In the genomic region with DNA sequence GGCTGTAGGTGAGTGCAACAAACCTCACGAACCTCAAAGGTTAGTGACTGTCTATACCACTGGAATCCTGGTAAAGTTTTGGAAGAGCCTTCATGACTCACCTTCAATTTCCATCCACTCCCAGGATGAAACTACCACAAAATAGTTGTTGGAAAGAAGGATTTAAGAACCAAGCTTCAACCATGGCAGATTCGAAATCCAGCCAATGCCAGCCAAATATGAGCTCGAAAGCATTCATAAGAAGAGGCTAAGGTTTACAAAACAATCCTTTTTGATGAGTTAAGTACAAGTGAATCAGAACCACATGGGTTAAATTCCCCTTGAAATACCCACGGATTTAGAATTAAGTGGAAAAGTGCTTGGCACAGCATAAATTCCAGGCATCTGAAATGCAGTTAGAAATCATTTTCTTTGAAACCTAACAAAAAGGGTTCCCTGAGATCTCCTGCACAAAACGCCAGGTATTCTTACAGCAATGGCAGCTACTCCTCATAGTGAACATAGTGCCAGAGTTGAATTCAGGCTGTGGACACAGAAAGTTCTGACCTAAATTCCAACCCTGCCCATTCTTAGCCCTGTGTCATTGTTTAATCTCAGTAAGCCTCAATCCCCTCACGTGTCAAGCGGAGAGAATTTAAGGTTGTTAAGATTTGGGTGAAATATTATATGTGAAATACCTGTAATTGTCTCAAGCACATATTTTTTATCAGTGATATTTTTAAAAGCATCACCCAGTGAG, we compare ENCODE assay signal across 29 cellular contexts.
DNase-seq lines count a peak whose midpoint lies in the region; ATAC-seq, FAIRE-seq and TF ChIP-seq lines count a peak whose summit lies in the region.
"Had no signal": no experiment of that assay in that cellular context is flagged by ENCODE, and none has a peak within 500 bp of the region (broad histone marks: within the 10 kb centered on the region; RNA-seq: fewer than 3 reads in every experiment).

No MANE protein-coding gene starts in this region.

- no peak for FAIRE-seq in astrocyte (lab: Jason Lieb, UNC)
- FAIRE-seq: GM18507 had no signal

- no peaks in the 10 kb centered on the region for H3K27me3 ChIP-seq in astrocyte (ENCODE audit: insufficient read depth, low read length)
- H3K27me3 ChIP-seq in gastroesophageal sphincter = no peaks in the 10 kb centered on the region
- no peaks in the 10 kb centered on the region for H3K27me3 ChIP-seq in thoracic aorta (replicated peaks; ENCODE audit: insufficient read depth)
- no peaks in the 10 kb centered on the region for H3K27me3 ChIP-seq in gastrocnemius medialis
- H3K27me3 ChIP-seq: stomach, thyroid gland, vagina had no signal

- no peak for TF ChIP-seq EP300 in gastroesophageal sphincter (IDR thresholded peaks at IDR 0.05)

- peak overlapping the region; percentile 56 for H3K4me2 ChIP-seq in astrocyte (ENCODE audit: low read length)
- H3K4me2 ChIP-seq: GM23338 had no signal

- H3K27ac ChIP-seq in astrocyte (ENCODE audit: low read depth, low read length) (peak overlapping the region; percentile 83), gastroesophageal sphincter (peak overlapping the region; percentile 34 to 80 (median 78)), thoracic aorta (peak overlapping the region; percentile 67 to 74), gastrocnemius medialis (no peak overlapping the region)
- H3K27ac ChIP-seq: parathyroid adenoma, thyroid gland, vagina had no signal

- DNase-seq in left ventricle myocardium superior (no peak), Right ventricle myocardium inferior (ENCODE audit: missing footprints) (no peak), astrocyte (ENCODE audit: low read depth) (peak; percentile 55), thoracic aorta (ENCODE audit: low spot score) (no peak), gastrocnemius medialis (no peak)
- DNase-seq in activated CD8-positive, alpha-beta memory T cell treated with anti-CD3 and anti-CD28 coated beads, Interleukin-2, amount 50 U/mL, for 48 hours = no peak
- DNase-seq: activated CD8-positive, alpha-beta T cell treated with anti-CD3 and anti-CD28 coated beads, Interleukin-2, amount 10 ng/mL, durations not matched to agents 7 days and 5 days; AML-193; CD4-positive, alpha-beta memory T cell; foreskin melanocyte; hippocampal formation; NCI-H1436 treated with DMSO at 0.1 percent for 48 hours; NCI-H2081 treated with DMSO at 0.1 percent for 48 hours; NCI-H226; NCI-H69; PC-3; SHP77; spleen; stomach; thyroid gland had no signal

- TF ChIP-seq CTCF in astrocyte (IDR thresholded peaks at IDR 0.05; ENCODE audit: insufficient read depth, low read depth, low read length) (no peak), gastroesophageal sphincter (IDR thresholded peaks at IDR 0.05) (no peak), thoracic aorta (IDR thresholded peaks at IDR 0.05) (no peak), gastrocnemius medialis (IDR thresholded peaks at IDR 0.05 in 4 of 5, conservative IDR thresholded peaks at IDR 0.05 in 1 of 5) (no peak)

- 44 to 68% methylated on average over 6 to 7 of the region's 7 CpGs for WGBS in gastroesophageal sphincter (ENCODE audit: low coverage in 1 of 2), 2 donors

- ATAC-seq in left ventricle myocardium superior = peak; percentile 44
- ATAC-seq in Right ventricle myocardium inferior = no peak
- no peak for ATAC-seq in gastroesophageal sphincter
- no peak for ATAC-seq in thoracic aorta (ENCODE audit: insufficient number of reproducible peaks, low FRiP score, low read depth)
- no peak for ATAC-seq in HG03439 (IDR thresholded peaks at IDR 0.05; ENCODE audit: unreplicated experiment)
- ATAC-seq in gastrocnemius medialis = no peak
- ATAC-seq: activated CD8-positive, alpha-beta T cell treated with anti-CD3 and anti-CD28 coated beads, Interleukin-2, amount 10 ng/mL, durations not matched to agents 7 days and 5 days; activated naive CD4-positive, alpha-beta T cell treated with anti-CD3 and anti-CD28 coated beads, Interleukin-2, amount 50 U/mL, for 72 hours; activated T-helper 17 cell treated with anti-CD3 and anti-CD28 coated beads, Interleukin-2, amount 50 U/mL, for 72 hours; GM23338; PC-3 had no signal

- no peaks in the 10 kb centered on the region for H3K9me3 Mint-ChIP-seq in astrocyte (ENCODE audit: unreplicated experiment)
- H3K9me3 Mint-ChIP-seq: activated naive CD4-positive, alpha-beta T cell treated with anti-CD3 and anti-CD28 coated beads, Interleukin-2, amount 50 U/mL, for 72 hours; activated T-helper 17 cell treated with anti-CD3 and anti-CD28 coated beads, Interleukin-2, amount 50 U/mL, for 72 hours; GM23338; T-helper 2 cell treated with Interferon-gamma antibody and Interleukin-4, amounts not matched to agents 5 μg/mL and 100 μg/mL, for 36 hours had no signal

- no peak overlapping the region for H3K27ac Mint-ChIP-seq in astrocyte (ENCODE audit: unreplicated experiment)
- H3K27ac Mint-ChIP-seq: activated CD8-positive, alpha-beta T cell treated with anti-CD3 and anti-CD28 coated beads, Interleukin-2, amount 10 ng/mL, durations not matched to agents 7 days and 5 days; activated naive CD4-positive, alpha-beta T cell treated with anti-CD3 and anti-CD28 coated beads, Interleukin-2, amount 50 U/mL, for 72 hours; activated T-helper 17 cell treated with anti-CD3 and anti-CD28 coated beads, Interleukin-2, amount 50 U/mL, for 72 hours; CD4-positive, alpha-beta memory T cell; GM23338; T-helper 2 cell treated with Interferon-gamma antibody and Interleukin-4, amounts not matched to agents 5 μg/mL and 100 μg/mL, for 36 hours had no signal

- TF ChIP-seq POLR2A in gastroesophageal sphincter (IDR thresholded peaks at IDR 0.05) (no peak), gastrocnemius medialis (IDR thresholded peaks at IDR 0.05) (no peak)

- no peak overlapping the region for H2AFZ ChIP-seq in astrocyte (ENCODE audit: low read depth, low read length)
- H2AFZ ChIP-seq: GM23338, parathyroid adenoma had no signal

- peaks cover 98% of the 10 kb centered on the region for H3K79me2 ChIP-seq in astrocyte (ENCODE audit: insufficient read depth, low read length)
- H3K79me2 ChIP-seq: parathyroid adenoma had no signal

- no peaks in the 10 kb centered on the region for H3K9me3 ChIP-seq in astrocyte (ENCODE audit: insufficient read depth, low read depth, low read length)
- H3K9me3 ChIP-seq in gastroesophageal sphincter = no peaks in the 10 kb centered on the region
- no peaks in the 10 kb centered on the region for H3K9me3 ChIP-seq in thoracic aorta
- no peaks in the 10 kb centered on the region for H3K9me3 ChIP-seq in gastrocnemius medialis
- H3K9me3 ChIP-seq: spleen, stomach, thyroid gland, vagina had no signal

- intact Hi-C loops in left ventricle myocardium superior (cut with micrococcal nuclease) = no loop called here
- intact Hi-C loops in Right ventricle myocardium inferior (cut with DNase I) = no loop called here
- intact Hi-C loops in gastrocnemius medialis (cut with DNase I; ENCODE audit: low total_unique reads) = no loop called here

- no peaks in the 10 kb centered on the region for H3K27me3 Mint-ChIP-seq in astrocyte (ENCODE audit: low read depth, unreplicated experiment)

- peaks cover 38% of the 10 kb centered on the region for H3K4me1 Mint-ChIP-seq in astrocyte (ENCODE audit: low read depth, unreplicated experiment)
- H3K4me1 Mint-ChIP-seq: activated T-helper 17 cell treated with anti-CD3 and anti-CD28 coated beads, Interleukin-2, amount 50 U/mL, for 72 hours; CD4-positive, alpha-beta memory T cell had no signal

- in situ Hi-C loops in gastrocnemius medialis (cut with MboI; ENCODE audit: low sequenced_read_pairs in 4 of 4) = no loop called here

- H3K4me1 ChIP-seq in astrocyte (ENCODE audit: insufficient read depth, low read length) = peaks cover 56% of the 10 kb centered on the region
- H3K4me1 ChIP-seq in gastroesophageal sphincter = peaks cover 32 to 88% (median 39%) of the 10 kb centered on the region in 3 donors
- peaks cover 34 to 57% of the 10 kb centered on the region in 2 donors for H3K4me1 ChIP-seq in thoracic aorta (ENCODE audit: control insufficient read depth in 1 of 2, low read depth in 2 of 2)
- H3K4me1 ChIP-seq in gastrocnemius medialis = no peaks in the 10 kb centered on the region
- H3K4me1 ChIP-seq: parathyroid adenoma had no signal

- H3K36me3 Mint-ChIP-seq in astrocyte (ENCODE audit: low read depth, unreplicated experiment) = peaks cover 4% of the 10 kb centered on the region
- H3K36me3 Mint-ChIP-seq: activated naive CD4-positive, alpha-beta T cell treated with anti-CD3 and anti-CD28 coated beads, Interleukin-2, amount 50 U/mL, for 72 hours; CD4-positive, alpha-beta memory T cell had no signal

- peaks cover 22% of the 10 kb centered on the region for H4K20me1 ChIP-seq in astrocyte (ENCODE audit: insufficient read depth, low read length)

- H3K4me3 ChIP-seq in astrocyte (ENCODE audit: insufficient read depth, low read depth, low read length) = no peak overlapping the region
- H3K4me3 ChIP-seq in gastroesophageal sphincter = no peak overlapping the region
- no peak overlapping the region for H3K4me3 ChIP-seq in thoracic aorta
- H3K4me3 ChIP-seq in gastrocnemius medialis = no peak overlapping the region
- H3K4me3 ChIP-seq: GM23338, spleen, stomach, thyroid gland, vagina had no signal

- peak overlapping the region; percentile 54 for H3K9ac ChIP-seq in astrocyte (ENCODE audit: low read length)
- H3K9ac ChIP-seq: parathyroid adenoma had no signal

- H3K36me3 ChIP-seq in astrocyte (ENCODE audit: insufficient read depth, low read length) (peaks cover 17% of the 10 kb centered on the region), gastroesophageal sphincter (no peaks in the 10 kb centered on the region), thoracic aorta (no peaks in the 10 kb centered on the region), gastrocnemius medialis (no peaks in the 10 kb centered on the region)
- H3K36me3 ChIP-seq: spleen, stomach, thyroid gland, vagina had no signal

- H3K4me3 Mint-ChIP-seq in astrocyte (ENCODE audit: unreplicated experiment) = no peak overlapping the region
- H3K4me3 Mint-ChIP-seq: activated CD8-positive, alpha-beta T cell treated with anti-CD3 and anti-CD28 coated beads, Interleukin-2, amount 10 ng/mL, durations not matched to agents 7 days and 5 days; activated T-helper 17 cell treated with anti-CD3 and anti-CD28 coated beads, Interleukin-2, amount 50 U/mL, for 72 hours; CD4-positive, alpha-beta memory T cell; GM23338; T-helper 2 cell treated with Interferon-gamma antibody and Interleukin-4, amounts not matched to agents 5 μg/mL and 100 μg/mL, for 36 hours had no signal

Comparison
In these comparisons a context has a peak if more than half of its experiments do, and no peak if none do; other contexts are left out.
1. H3K27ac ChIP-seq: peak in astrocyte (single experiment), gastroesophageal sphincter (4 of 4) and thoracic aorta (2 of 2); none in gastrocnemius medialis (0 of 4).